8 cellular contexts compared by ENCODE assay signal in genomic region chr13:110677205-110677587, GRCh38. TPM values are rescaled to one million over a fixed set of nuclear protein-coding genes. Genes with fewer than 3 reads are reported as not detected.
DNase-seq lines count a peak whose midpoint lies in the region; ATAC-seq and TF ChIP-seq lines count a peak whose summit lies in the region.
"Not testable (repeated sequence)": the region's sequence is repeated elsewhere in the genome, so short reads cannot be mapped to it uniquely, and the experiment has no call there.

No MANE protein-coding gene starts in this region.

- not testable (repeated sequence) for H3K27me3 Mint-ChIP-seq in CD14-positive monocyte (ENCODE audit: low read depth in 3 of 3); T-helper 17 cell; memory B cell; stimulated activated naive CD8-positive, alpha-beta T cell treated with anti-CD3 and anti-CD28 coated beads, Interleukin-15, Interleukin-2, amounts not matched to agents 100 ng/mL and 50 ng/mL, for 24 hours

- H3K27ac Mint-ChIP-seq in CD14-positive monocyte, result peak overlapping the region; percentile 95 to 100 (median 97)
- peak overlapping the region; percentile 79 for H3K27ac Mint-ChIP-seq in T-helper 17 cell
- H3K27ac Mint-ChIP-seq in memory B cell, result peak overlapping the region; percentile 99
- peak overlapping the region; percentile 86 for H3K27ac Mint-ChIP-seq in stimulated activated naive CD8-positive, alpha-beta T cell treated with anti-CD3 and anti-CD28 coated beads, Interleukin-15, Interleukin-2, amounts not matched to agents 100 ng/mL and 50 ng/mL, for 24 hours

- not testable (repeated sequence) for DNase-seq in CD14-positive monocyte (ENCODE audit: low spot score); T-helper 17 cell
- DNase-seq in activated CD8-positive, alpha-beta memory T cell treated with anti-CD3 and anti-CD28 coated beads, Interleukin-2, amount 50 U/mL, for 48 hours, result peak; percentile 63
- peak; percentile 53 for DNase-seq in activated naive CD4-positive, alpha-beta T cell treated with Interleukin-2 at 50 U/mL for 16 hours
- peak in 1 of 2 donors; percentile 29 for DNase-seq in memory B cell (ENCODE audit: low spot score in 2 of 2)
- DNase-seq in stimulated activated CD4-positive, alpha-beta T cell treated with anti-CD3 and anti-CD28 coated beads, Interleukin-4, amount 100 ng/mL, for 24 hours, result peak; percentile 41

- not testable (repeated sequence) for H3K4me3 Mint-ChIP-seq in CD14-positive monocyte, T-helper 17 cell
- H3K4me3 Mint-ChIP-seq in memory B cell, result peak overlapping the region; percentile 88
- H3K4me3 Mint-ChIP-seq in stimulated activated naive CD8-positive, alpha-beta T cell treated with anti-CD3 and anti-CD28 coated beads, Interleukin-15, Interleukin-2, amounts not matched to agents 100 ng/mL and 50 ng/mL, for 24 hours, result peak overlapping the region; percentile 58

- not testable (repeated sequence) for H3K9me3 Mint-ChIP-seq in CD14-positive monocyte; memory B cell; stimulated activated naive CD8-positive, alpha-beta T cell treated with anti-CD3 and anti-CD28 coated beads, Interleukin-15, Interleukin-2, amounts not matched to agents 100 ng/mL and 50 ng/mL, for 24 hours

- not testable (repeated sequence) for H3K9me3 ChIP-seq in T-helper 17 cell (ENCODE audit: control insufficient read depth, low read length, poor library complexity, severe bottlenecking)

- H3K4me1 Mint-ChIP-seq in CD14-positive monocyte (peaks cover 34% of the 10 kb centered on the region), T-helper 17 cell (peaks cover 15% of the 10 kb centered on the region), memory B cell (peaks cover 55% of the 10 kb centered on the region)
- peaks cover 30% of the 10 kb centered on the region for H3K4me1 Mint-ChIP-seq in stimulated activated naive CD8-positive, alpha-beta T cell treated with anti-CD3 and anti-CD28 coated beads, Interleukin-15, Interleukin-2, amounts not matched to agents 100 ng/mL and 50 ng/mL, for 24 hours (ENCODE audit: low read depth)

- TF ChIP-seq CTCF in CD14-positive monocyte (IDR thresholded peaks at IDR 0.05), result not testable (repeated sequence)

- peak; percentile 4 for ATAC-seq in HG03460 (IDR thresholded peaks at IDR 0.05; ENCODE audit: unreplicated experiment)
- not testable (repeated sequence) for ATAC-seq in T-helper 17 cell; memory B cell (ENCODE audit: low read depth)

- H3K36me3 Mint-ChIP-seq in CD14-positive monocyte, result peaks cover 44 to 69% of the 10 kb centered on the region in 2 donors
- not testable (repeated sequence) for H3K36me3 Mint-ChIP-seq in T-helper 17 cell (ENCODE audit: low read depth)
- H3K36me3 Mint-ChIP-seq in memory B cell, result peaks cover 26% of the 10 kb centered on the region
- peaks cover 78% of the 10 kb centered on the region for H3K36me3 Mint-ChIP-seq in stimulated activated naive CD8-positive, alpha-beta T cell treated with anti-CD3 and anti-CD28 coated beads, Interleukin-15, Interleukin-2, amounts not matched to agents 100 ng/mL and 50 ng/mL, for 24 hours (ENCODE audit: low read depth)

- intact Hi-C loops in CD14-positive monocyte (cut with micrococcal nuclease), result not testable (repeated sequence)

RNA-seq across cellular contexts. Expression of gene CARS2, which starts 28.7 kb away (rescaled TPM):
- 100 to 1,000 TPM; 130 to 227 TPM for polyA plus RNA-seq in CD14-positive monocyte
- 10 to 100 TPM; 57.7 to 74.6 TPM for total RNA-seq in T-helper 17 cell

RNA-seq across cellular contexts. Expression of gene ING1, which starts 36.3 kb away (rescaled TPM):
- polyA plus RNA-seq in CD14-positive monocyte, result 10 to 100 TPM in 1 of 2 donors, 1 to 10 TPM in 1; 8.4 to 11.8 TPM
- 10 to 100 TPM; 15.2 to 15.3 TPM for total RNA-seq in T-helper 17 cell
